8 cellular contexts compared by ENCODE assay signal in the genomic region with DNA sequence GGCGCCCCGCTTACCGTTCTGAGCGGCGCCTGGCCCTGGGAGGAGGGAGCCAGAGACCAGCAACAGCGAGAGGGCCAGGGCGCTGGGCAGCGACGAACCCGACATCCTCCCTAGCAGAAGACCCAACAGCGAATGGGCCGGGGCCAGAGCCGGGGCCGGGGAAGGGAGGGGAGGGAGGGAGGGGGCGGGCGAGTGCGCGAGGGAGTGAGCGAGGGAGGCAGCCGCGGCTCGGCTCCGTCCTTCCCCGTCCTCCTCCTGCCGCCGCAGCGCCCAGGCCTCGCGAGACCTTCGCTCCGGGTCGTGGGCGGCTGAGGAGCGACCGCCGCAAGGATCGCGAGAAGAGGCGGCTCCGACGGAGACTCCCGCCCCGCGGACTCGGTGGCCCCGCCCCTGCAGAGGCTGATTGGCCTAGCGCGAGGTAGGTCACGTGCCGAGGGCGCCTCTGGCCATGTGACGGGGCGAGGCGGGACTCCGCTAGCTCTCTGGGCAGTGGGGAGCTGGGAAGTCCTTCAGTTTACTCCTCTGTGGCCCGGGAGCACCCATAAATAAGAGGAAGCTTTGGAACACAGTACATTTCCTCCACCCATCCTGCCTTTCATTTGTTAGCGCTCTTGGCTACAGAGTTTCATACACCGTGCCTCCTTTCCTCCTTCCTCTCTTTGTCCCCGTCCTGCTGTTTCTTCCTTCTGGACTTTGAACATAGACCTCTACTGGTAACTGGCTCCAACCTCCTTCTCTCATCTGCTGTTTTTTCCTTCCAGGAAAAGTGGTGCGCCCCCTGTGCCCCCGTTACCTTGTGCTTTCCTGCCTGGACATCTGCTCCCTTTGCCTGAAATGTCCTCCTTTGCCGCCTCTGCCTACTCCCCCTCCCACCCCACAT. TPM values are rescaled to one million over a fixed set of nuclear protein-coding genes. Genes with fewer than 3 reads are reported as not detected.
DNase-seq lines count a peak whose midpoint lies in the region; ATAC-seq, FAIRE-seq and TF ChIP-seq lines count a peak whose summit lies in the region.

A gene (minus strand): TSS at position 279 of the 880 bp plus-strand sequence. CDS start 174 bp downstream, at position 105.

- BruUV-seq in A673 (replicated peaks; lab: Mats Ljungman, UMichigan) = TSS peak; percentile 94

- H3K4me3 ChIP-seq in A673 (ENCODE audit: low read depth, low read length, poor library complexity, severe bottlenecking) (peak within 1 kb of the TSS; percentile 75), breast epithelium (peak within 1 kb of the TSS; percentile 96 to 99 (median 98)), iPS-20b (ENCODE audit: low read length) (peak within 1 kb of the TSS; percentile 93), small intestine (ENCODE audit: low read depth in 1 of 2, low read length in 2 of 2) (peak within 1 kb of the TSS; percentile 70 to 71)

- H3K27ac ChIP-seq in A673 (ENCODE audit: low read depth, low read length, poor library complexity, severe bottlenecking) = peak within 1 kb of the TSS; percentile 82
- H3K27ac ChIP-seq in VCaP = peak within 1 kb of the TSS; percentile 93
- peak within 1 kb of the TSS; percentile 98 to 99 for H3K27ac ChIP-seq in breast epithelium
- no peak within 1 kb of the TSS for H3K27ac ChIP-seq in iPS-20b (ENCODE audit: low read length)
- H3K27ac ChIP-seq in small intestine (ENCODE audit: low read depth in 1 of 2, low read length in 1 of 2) = peak within 1 kb of the TSS; percentile 88

- CTCF ChIA-PET in A673 (lab: Charles Lee) = no interaction called here

- H3K27me3 ChIP-seq in A673 (replicated peaks; ENCODE audit: insufficient read depth, low read depth, low read length, poor library complexity) = no peaks in the 10 kb centered on the region
- H3K27me3 ChIP-seq in breast epithelium = no peaks in the 10 kb centered on the region
- peaks cover 7% of the 10 kb centered on the region; the same call in 1 of the 2 replicates for H3K27me3 ChIP-seq in iPS-20b (ENCODE audit: insufficient read depth, low read length)
- no peaks in the 10 kb centered on the region for H3K27me3 ChIP-seq in small intestine (ENCODE audit: control insufficient read depth in 2 of 2, insufficient read depth in 2 of 2, low read length in 2 of 2)

- 2 to 5% (median 3%) methylated on average over 22 to 62 of the region's 62 CpGs for WGBS in small intestine, 3 donors

- ATAC-seq in GM18868 (IDR thresholded peaks at IDR 0.05; ENCODE audit: unreplicated experiment) (peak; percentile 85), HG03108 (IDR thresholded peaks at IDR 0.05; ENCODE audit: unreplicated experiment) (peak; percentile 82)

- TF ChIP-seq CTCF in A673 (conservative IDR thresholded peaks at IDR 0.05; ENCODE audit: low read depth, low read length) (no peak), VCaP (conservative IDR thresholded peaks at IDR 0.05) (no peak; the same call in 1 of the 2 replicates), breast epithelium (IDR thresholded peaks at IDR 0.05) (peak in 1 of 3 donors; percentile 8)

- H3K36me3 ChIP-seq in A673 (ENCODE audit: insufficient read depth, low read length, poor library complexity, severe bottlenecking) (no peaks in the 10 kb centered on the region), breast epithelium (no peaks in the 10 kb centered on the region), iPS-20b (ENCODE audit: insufficient read depth, low read depth, low read length) (no peaks in the 10 kb centered on the region), small intestine (ENCODE audit: control insufficient read depth in 2 of 2, insufficient read depth in 2 of 2, low read length in 2 of 2) (no peaks in the 10 kb centered on the region)

- POLR2A ChIA-PET in A673 (lab: Charles Lee; ENCODE audit: low non-redundant PET) = interaction anchor here (0.7 kb wide), 1 partner anchor 11 kb away, joined by 3 read pairs; no protein-coding TSS in a partner anchor

- no peak for FAIRE-seq in small intestine (lab: Jason Lieb, UNC)

- no peaks in the 10 kb centered on the region for H3K9me3 ChIP-seq in A673 (ENCODE audit: low read depth, low read length, poor library complexity, severe bottlenecking)
- no peaks in the 10 kb centered on the region for H3K9me3 ChIP-seq in breast epithelium
- no peaks in the 10 kb centered on the region for H3K9me3 ChIP-seq in iPS-20b (ENCODE audit: insufficient read depth, low read depth, low read length)
- H3K9me3 ChIP-seq in small intestine (ENCODE audit: control insufficient read depth, low read depth) = no peaks in the 10 kb centered on the region

- intact Hi-C loops in A673 (cut with micrococcal nuclease; ENCODE audit: unreplicated experiment) = loop anchor here (5.0 kb wide), 1 partner anchor 326 kb away; no protein-coding TSS in a partner anchor
- intact Hi-C loops in breast epithelium (cut with DNase I; ENCODE audit: low total_unique reads) = no loop called here

- peak; percentile 98 for DNase-seq in A673 (ENCODE audit: low spot score)
- DNase-seq in NCI-H2196 (lab: John Stamatoyannopoulos, UW; ENCODE audit: unreplicated experiment) = peak; percentile 91
- DNase-seq in breast epithelium (ENCODE audit: low spot score in 2 of 2) = peak; percentile 97 to 99
- DNase-seq in small intestine = peak; percentile 98

- peak; percentile 61 for TF ChIP-seq POLR2A in breast epithelium (IDR thresholded peaks at IDR 0.05)

- peak within 1 kb of the TSS; percentile 88 for H3K9ac ChIP-seq in iPS-20b (ENCODE audit: low read depth, low read length)

- peaks cover 41% of the 10 kb centered on the region for H3K4me1 ChIP-seq in A673 (ENCODE audit: insufficient read depth, low read length, poor library complexity, severe bottlenecking)
- peaks cover 6 to 27% of the 10 kb centered on the region in 2 donors for H3K4me1 ChIP-seq in breast epithelium
- peaks cover 25% of the 10 kb centered on the region for H3K4me1 ChIP-seq in iPS-20b (ENCODE audit: insufficient read depth, low read length)
- H3K4me1 ChIP-seq in small intestine (ENCODE audit: control insufficient read depth in 2 of 2, insufficient read depth in 1 of 2, low read depth in 1 of 2, low read length in 1 of 2) = peaks cover 4 to 11% of the 10 kb centered on the region in 2 donors

RNA-seq across cellular contexts. Expression of the gene that starts here (rescaled TPM):
- 96.1 and 101 TPM in 2 replicates for total RNA-seq in A673 (2021)
- total RNA-seq in breast epithelium = 100 to 1,000 TPM in 2 of 3 donors, 10 to 100 TPM in 1; 82.1 to 107 (median 104) TPM
- 100 to 1,000 TPM in 1 of 3 donors, 10 to 100 TPM in 2; 57.7 to 113 (median 82.4) TPM for polyA plus RNA-seq in small intestine
